Comparison of ENCODE assay signal across 18 cellular contexts in the genomic region with DNA sequence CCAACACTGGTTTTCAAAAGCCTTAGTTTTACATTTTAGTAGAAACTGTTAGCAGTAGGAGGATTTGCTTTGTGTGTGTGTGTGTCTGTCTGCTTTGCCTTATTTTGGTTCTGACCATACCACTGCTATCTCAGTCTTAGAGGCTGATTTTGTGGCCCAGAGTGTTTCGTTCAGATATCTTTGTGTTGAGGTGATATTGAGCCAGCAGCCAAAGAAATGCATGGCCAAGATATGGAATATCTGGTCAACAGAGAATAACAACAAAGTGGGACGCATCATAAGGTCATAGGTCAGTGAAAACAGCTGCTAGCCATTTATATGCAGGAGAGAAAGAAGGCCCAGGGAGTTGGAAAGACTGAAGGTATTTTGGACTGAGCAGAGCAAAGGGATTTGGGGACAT. TPM values are rescaled to one million over a fixed set of nuclear protein-coding genes. Genes with fewer than 3 reads are reported as not detected.
A peak's percentile ranks its signal among the peaks of the same experiment; 100 is the strongest.
DNase-seq lines count a peak whose midpoint lies in the region; ATAC-seq and TF ChIP-seq lines count a peak whose summit lies in the region.
"Had no signal": no experiment of that assay in that cellular context is flagged by ENCODE, and none has a peak within 500 bp of the region (broad histone marks: within the 10 kb centered on the region; RNA-seq: fewer than 3 reads in every experiment).

No MANE protein-coding gene starts in this region.

- intact Hi-C loops in breast epithelium (cut with DNase I; ENCODE audit: low total_unique reads) (no loop called here), right cardiac atrium (cut with DNase I) (no loop called here), gastrocnemius medialis (cut with DNase I; ENCODE audit: low total_unique reads) (loop anchor here (2.0 kb wide), 1 partner anchor 50 kb away; no protein-coding TSS in a partner anchor)

- H3K27me3 ChIP-seq in HUES6 (ENCODE audit: control insufficient read depth, insufficient read depth, low read length) (no peaks in the 10 kb centered on the region), breast epithelium (no peaks in the 10 kb centered on the region), right cardiac atrium (ENCODE audit: control insufficient read depth, insufficient read depth) (no peaks in the 10 kb centered on the region), gastrocnemius medialis (no peaks in the 10 kb centered on the region)
- H3K27me3 ChIP-seq: gastroesophageal sphincter had no signal

- no peaks in the 10 kb centered on the region for H3K36me3 ChIP-seq in HUES6 (ENCODE audit: control insufficient read depth, insufficient read depth, low read length)
- H3K36me3 ChIP-seq in breast epithelium = no peaks in the 10 kb centered on the region
- H3K36me3 ChIP-seq in gastrocnemius medialis = no peaks in the 10 kb centered on the region
- H3K36me3 ChIP-seq: gastroesophageal sphincter, lower lobe of right lung had no signal

- H3K9ac ChIP-seq in HUES6 (ENCODE audit: low read length) = peak overlapping the region; percentile 75

- 39% methylated on average over 2 of the region's 2 CpGs for WGBS in right cardiac atrium

- H3K4me1 ChIP-seq in HUES6 (ENCODE audit: control insufficient read depth, insufficient read depth, low read length) (peaks cover 50% of the 10 kb centered on the region), breast epithelium (peaks cover 11 to 29% of the 10 kb centered on the region in 2 donors), right cardiac atrium (ENCODE audit: control insufficient read depth, insufficient read depth, low read length) (peaks cover 16% of the 10 kb centered on the region), gastrocnemius medialis (peaks cover 98 to 100% of the 10 kb centered on the region in 2 donors)

- DNase-seq in breast epithelium (ENCODE audit: low spot score in 2 of 2) (no peak), right cardiac atrium (no peak), gastrocnemius medialis (no peak), NCI-H2107 treated with DMSO at 0.1 percent for 48 hours (lab: John Stamatoyannopoulos, UW; ENCODE audit: unreplicated experiment) (no peak), NCI-H187 treated with DMSO at 0.1 percent for 48 hours (lab: John Stamatoyannopoulos, UW) (no peak)
- no peak for DNase-seq in effector CD8-positive, alpha-beta T cell (lab: John Stamatoyannopoulos, UW)
- DNase-seq: activated CD4-positive, alpha-beta T cell treated with anti-CD3 and anti-CD28 coated beads for 36 hours; activated effector memory CD4-positive, alpha-beta T cell treated with Interleukin-2 at 50 U/mL for 16 hours; amygdala; CD8-positive, alpha-beta T cell; lower lobe of right lung; natural killer cell; NCI-H2029 treated with DMSO at 0.1 percent for 48 hours; NCI-H524 treated with DMSO at 0.1 percent for 48 hours; stimulated activated naive CD8-positive, alpha-beta T cell treated with anti-CD3 and anti-CD28 coated beads, Interleukin-15, amount 100 ng/mL, for 72 hours had no signal

- H3K27ac ChIP-seq in HUES6 (ENCODE audit: low read depth, low read length) (peak overlapping the region; percentile 84; the same call in 1 of the 2 replicates), breast epithelium (peak overlapping the region; percentile 94 to 97), right cardiac atrium (ENCODE audit: low read length) (peak overlapping the region; percentile 30), gastrocnemius medialis (peak overlapping the region; percentile 94 to 98 (median 96))
- H3K27ac ChIP-seq: gastroesophageal sphincter, lower lobe of right lung had no signal

- H3K9me3 ChIP-seq in HUES6 (ENCODE audit: control insufficient read depth, insufficient read depth, low read depth, low read length) = no peaks in the 10 kb centered on the region
- no peaks in the 10 kb centered on the region for H3K9me3 ChIP-seq in breast epithelium
- H3K9me3 ChIP-seq in right cardiac atrium (ENCODE audit: control insufficient read depth, low read length) = no peaks in the 10 kb centered on the region
- H3K9me3 ChIP-seq in gastrocnemius medialis = no peaks in the 10 kb centered on the region
- H3K9me3 ChIP-seq: gastroesophageal sphincter, lower lobe of right lung had no signal

- no peak for TF ChIP-seq CTCF in breast epithelium (IDR thresholded peaks at IDR 0.05)
- TF ChIP-seq CTCF in gastrocnemius medialis (IDR thresholded peaks at IDR 0.05 in 4 of 5, conservative IDR thresholded peaks at IDR 0.05 in 1 of 5) = no peak

- in situ Hi-C loops in gastrocnemius medialis (cut with MboI; ENCODE audit: low sequenced_read_pairs in 4 of 4) = no loop called here

- TF ChIP-seq POLR2A in breast epithelium (IDR thresholded peaks at IDR 0.05) (no peak), gastrocnemius medialis (IDR thresholded peaks at IDR 0.05) (no peak)

- H3K4me3 ChIP-seq in HUES6 (ENCODE audit: low read depth, low read length) (peak overlapping the region; percentile 61), breast epithelium (peak overlapping the region in 2 of 3 donors; percentile 39 to 60), right cardiac atrium (ENCODE audit: low read length) (no peak overlapping the region), gastrocnemius medialis (peak overlapping the region in 1 of 4 donors; percentile 17)
- H3K4me3 ChIP-seq: gastroesophageal sphincter, lower lobe of right lung had no signal

- ATAC-seq in right cardiac atrium (peak in 1 of 2 donors; percentile 32), gastrocnemius medialis (no peak), GM18867 (IDR thresholded peaks at IDR 0.05; ENCODE audit: unreplicated experiment) (no peak)
- ATAC-seq: activated CD4-positive, alpha-beta T cell treated with anti-CD3 and anti-CD28 coated beads for 36 hours; CD8-positive, alpha-beta T cell; gastroesophageal sphincter; lower lobe of right lung; natural killer cell; stimulated activated naive CD8-positive, alpha-beta T cell treated with anti-CD3 and anti-CD28 coated beads, Interleukin-15, amount 100 ng/mL, for 72 hours had no signal

RNA-seq across cellular contexts. Expression of a gene that starts 47.7 kb away (rescaled TPM):
- 100 to 1,000 TPM in 1 of 3 donors, 10 to 100 TPM in 2; 19.7 to 154 (median 83.6) TPM for total RNA-seq in breast epithelium
- total RNA-seq in right cardiac atrium = 10 to 100 TPM; 27.1 to 43.6 (median 31.5) TPM
- polyA plus RNA-seq in right cardiac atrium = 14.6 TPM
- 100 to 1,000 TPM; 152 to 266 (median 155) TPM for total RNA-seq in gastrocnemius medialis
- total RNA-seq: natural killer cell had no signal

Comparison
In these comparisons a context has a peak if more than half of its experiments do, and no peak if none do; other contexts are left out.
1. H3K27ac ChIP-seq: peak in every context shown above with its lines; median percentile 96 in gastrocnemius medialis; 96 in breast epithelium; 84 in HUES6; 30 in right cardiac atrium.